8 cellular contexts compared by ENCODE assay signal in the genomic region with DNA sequence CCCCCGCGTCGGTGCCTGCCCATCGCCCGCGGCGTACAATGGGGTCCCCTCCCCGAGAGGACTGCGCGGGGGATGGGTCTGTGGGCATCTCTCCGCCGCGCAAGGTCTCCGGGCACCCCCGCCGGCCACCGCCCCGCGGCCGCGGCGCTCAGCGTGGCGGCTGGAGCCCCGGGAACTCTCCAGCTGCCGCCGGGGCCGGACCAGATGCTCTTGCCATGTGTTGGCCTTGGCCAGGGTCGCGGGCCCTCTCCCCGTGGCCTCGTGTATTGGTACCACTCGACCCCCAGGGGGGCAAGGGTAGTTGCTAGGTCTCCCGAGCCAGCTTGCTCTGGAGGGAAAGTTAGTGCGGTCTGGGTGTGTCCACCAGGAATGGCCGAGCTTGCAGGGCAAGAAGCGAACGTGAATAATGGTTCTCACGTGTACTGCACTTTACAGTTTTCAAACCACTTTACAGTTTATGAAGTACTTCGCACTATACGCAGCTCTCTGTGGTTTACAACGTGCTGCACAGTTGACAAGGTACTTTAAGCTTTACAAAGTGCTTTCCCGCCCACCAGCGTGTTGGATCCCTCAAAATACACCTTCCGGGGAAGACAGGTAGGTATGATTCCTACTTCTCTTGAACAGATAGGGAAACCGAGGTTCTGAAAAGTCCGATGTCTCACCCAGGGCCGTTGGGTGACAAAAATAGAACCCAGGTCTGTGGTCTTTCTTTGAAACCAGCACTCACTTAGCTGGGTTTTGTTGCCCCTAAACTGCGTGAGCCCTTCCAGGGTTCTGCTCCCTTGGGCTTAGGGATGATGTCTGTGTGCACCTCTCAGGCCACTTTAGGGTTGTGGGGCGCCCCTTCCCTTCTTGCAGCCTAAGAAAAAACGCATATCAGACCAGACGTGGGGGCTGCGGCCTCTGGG. TPM values are rescaled to one million over a fixed set of nuclear protein-coding genes. Genes with fewer than 3 reads are reported as not detected.
DNase-seq lines count a peak whose midpoint lies in the region; ATAC-seq, FAIRE-seq and TF ChIP-seq lines count a peak whose summit lies in the region.

No MANE protein-coding gene starts in this region.

- no peak for FAIRE-seq in small intestine (lab: Jason Lieb, UNC)

- H3K27ac ChIP-seq in right atrium auricular region: peak overlapping the region in 1 of 2 donors; percentile 35
- H3K27ac ChIP-seq in small intestine (ENCODE audit: low read depth in 1 of 2, low read length in 1 of 2): peak overlapping the region in 1 of 2 donors; percentile 71

- H3K4me1 Mint-ChIP-seq in T-helper 17 cell: peaks cover 12% of the 10 kb centered on the region

- no peak for TF ChIP-seq CTCF in right atrium auricular region (IDR thresholded peaks at IDR 0.05)

- peak overlapping the region; percentile 79 for H3K4me3 Mint-ChIP-seq in T-helper 17 cell

- H3K9me3 ChIP-seq in T-helper 17 cell (ENCODE audit: control insufficient read depth, low read length, poor library complexity, severe bottlenecking) (no peaks in the 10 kb centered on the region), right atrium auricular region (no peaks in the 10 kb centered on the region), small intestine (ENCODE audit: control insufficient read depth, low read depth) (no peaks in the 10 kb centered on the region)

- H3K4me1 ChIP-seq in right atrium auricular region: peaks cover 0 to 21% of the 10 kb centered on the region in 2 donors
- H3K4me1 ChIP-seq in small intestine (ENCODE audit: control insufficient read depth in 2 of 2, insufficient read depth in 1 of 2, low read depth in 1 of 2, low read length in 1 of 2): peaks cover 0 to 2% of the 10 kb centered on the region in 2 donors

- peaks cover 75% of the 10 kb centered on the region for H3K27me3 Mint-ChIP-seq in T-helper 17 cell

- ATAC-seq in T-helper 17 cell: peak; percentile 35
- ATAC-seq in HG03095 (IDR thresholded peaks at IDR 0.05; ENCODE audit: unreplicated experiment): no peak

- DNase-seq in NCI-H748 (lab: John Stamatoyannopoulos, UW; ENCODE audit: unreplicated experiment) (peak; percentile 37), NCI-H748 treated with DMSO at 0.1 percent for 48 hours (lab: John Stamatoyannopoulos, UW) (no peak), T-helper 17 cell (no peak), right atrium auricular region (ENCODE audit: low spot score) (no peak), small intestine (peak; percentile 44), mucosa of gallbladder (ENCODE audit: low spot score) (no peak)
- DNase-seq in activated CD4-positive, alpha-beta T cell treated with anti-CD3 and anti-CD28 coated beads, Interleukin-2, amount 50 U/mL, for 1 hour: no peak

- H3K36me3 ChIP-seq in right atrium auricular region (no peaks in the 10 kb centered on the region), small intestine (ENCODE audit: control insufficient read depth in 2 of 2, insufficient read depth in 2 of 2, low read length in 2 of 2) (no peaks in the 10 kb centered on the region)

- no peaks in the 10 kb centered on the region for H3K27me3 ChIP-seq in right atrium auricular region
- no peaks in the 10 kb centered on the region for H3K27me3 ChIP-seq in small intestine (ENCODE audit: control insufficient read depth in 2 of 2, insufficient read depth in 2 of 2, low read length in 2 of 2)

- H3K36me3 Mint-ChIP-seq in T-helper 17 cell (ENCODE audit: low read depth): no peaks in the 10 kb centered on the region

- H3K27ac Mint-ChIP-seq in T-helper 17 cell: no peak overlapping the region

- WGBS in small intestine, 3 donors: 5 to 11% (median 7%) methylated on average over 36 to 53 of the region's 53 CpGs

- H3K4me3 ChIP-seq in right atrium auricular region (peak overlapping the region; percentile 29 to 58), small intestine (ENCODE audit: low read depth in 1 of 2, low read length in 2 of 2) (peak overlapping the region; percentile 39 to 71)

RNA-seq across cellular contexts. Expression of a gene that starts 1.2 kb away (rescaled TPM):
- under 1 TPM in 1 of 2 donors, not detected in 1; 0.15 TPM for total RNA-seq in T-helper 17 cell
- total RNA-seq in right atrium auricular region: 1 to 10 TPM; 1.8 to 2.6 TPM
- 10 to 100 TPM in 1 of 3 donors, 1 to 10 TPM in 2; 1.1 to 52.5 (median 1.1) TPM for polyA plus RNA-seq in small intestine
- total RNA-seq in mucosa of gallbladder: 3.7 TPM

RNA-seq across cellular contexts. Expression of a gene that starts 58.8 kb away (rescaled TPM):
- total RNA-seq in T-helper 17 cell (not detected), right atrium auricular region (100 to 1,000 TPM in 1 of 2 donors, 10 to 100 TPM in 1; 82.5 to 262 TPM), mucosa of gallbladder (190 TPM)
- 100 to 1,000 TPM in 2 of 3 donors, 10 to 100 TPM in 1; 33.5 to 255 (median 119) TPM for polyA plus RNA-seq in small intestine

Comparison
In these comparisons a context has a peak if more than half of its experiments do, and no peak if none do; other contexts are left out.
1. DNase-seq: peak in NCI-H748 (single experiment) and small intestine (single experiment); none in NCI-H748 treated with DMSO at 0.1 percent for 48 hours (single experiment), T-helper 17 cell (0 of 3), right atrium auricular region (single experiment), mucosa of gallbladder (single experiment) and activated CD4-positive, alpha-beta T cell treated with anti-CD3 and anti-CD28 coated beads, Interleukin-2, amount 50 U/mL, for 1 hour (single experiment).
2. RNA of a gene that starts 58.8 kb away (total RNA-seq): 82.5 to 262 TPM in right atrium auricular region and 190 TPM in mucosa of gallbladder (single experiment); not detected in T-helper 17 cell; every median in the first group is over 10 times any median in the second.